35 cellular contexts compared by ENCODE assay signal in the genomic region with DNA sequence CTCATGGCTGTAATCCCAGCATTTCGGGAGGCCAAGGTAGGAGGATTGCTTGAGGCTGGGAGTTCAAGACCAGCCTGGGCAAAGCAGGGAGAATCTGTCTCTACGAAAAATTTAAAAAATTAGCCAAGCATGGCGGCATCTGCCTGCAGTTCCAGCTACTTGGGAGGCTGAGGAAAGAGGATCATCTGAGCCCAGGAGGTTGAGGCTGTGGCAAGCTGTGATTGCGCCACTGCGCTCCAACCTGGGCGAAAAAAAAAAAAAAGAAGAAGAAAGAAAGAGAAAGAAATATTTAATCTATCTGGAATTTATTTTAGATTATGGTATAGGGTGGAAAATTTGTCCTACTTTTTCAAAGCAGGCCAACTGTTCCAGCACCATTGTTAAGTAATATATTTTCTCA.
"Had no signal": no experiment of that assay in that cellular context is flagged by ENCODE, and none has a peak within 500 bp of the region (broad histone marks: within the 10 kb centered on the region; RNA-seq: fewer than 3 reads in every experiment).

No MANE protein-coding gene starts in this region.

- H3K4me3 ChIP-seq: MG63 had no signal

- DNase-seq: Karpas-422, Kasumi-1, MG63, MM.1S, MV-4-11, NCI-H1048, NCI-H1092, NCI-H1092 treated with DMSO at 0.1 percent for 48 hours, NCI-H1105, NCI-H1105 treated with DMSO at 0.1 percent for 48 hours, NCI-H1417, NCI-H1417 treated with DMSO at 0.1 percent for 48 hours, NCI-H1436, NCI-H1436 treated with DMSO at 0.1 percent for 48 hours, NCI-H146, NCI-H1694, NCI-H1694 treated with DMSO at 0.1 percent for 48 hours, NCI-H187, NCI-H187 treated with DMSO at 0.1 percent for 48 hours, NCI-H1930, NCI-H2029, NCI-H2029 treated with DMSO at 0.1 percent for 48 hours, NCI-H2081, NCI-H2081 treated with DMSO at 0.1 percent for 48 hours, NCI-H2107, NCI-H2171, NCI-H2171 treated with DMSO at 0.1 percent for 48 hours, NCI-H2227 treated with DMSO at 0.1 percent for 48 hours, NCI-H226, NCI-H345, NCI-H446, NCI-H446 treated with DMSO at 0.1 percent for 48 hours, NCI-H510A, NCI-H510A treated with DMSO at 0.1 percent for 48 hours, NCI-H524 had no signal

- H3K36me3 ChIP-seq: MG63 had no signal

- H3K27me3 ChIP-seq: MG63 had no signal

- H3K9me3 ChIP-seq: MG63 had no signal
